Comparison of ENCODE assay signal across 8 cellular contexts in genomic region chr12:57430931-57431566, GRCh38. TPM values are rescaled to one million over a fixed set of nuclear protein-coding genes. Genes with fewer than 3 reads are reported as not detected.
DNase-seq lines count a peak whose midpoint lies in the region; ATAC-seq and TF ChIP-seq lines count a peak whose summit lies in the region.

Gene R3HDM2, minus strand, starts transcription at chr12:57431043. Its CDS starts 120,615 bp downstream, at chr12:57310428.

- H3K27me3 ChIP-seq in hepatocyte (no peaks in the 10 kb centered on the region), aorta (ENCODE audit: control insufficient read depth in 1 of 2, insufficient read depth in 2 of 2, low read length in 1 of 2) (no peaks in the 10 kb centered on the region)

- H3K4me1 ChIP-seq in hepatocyte (ENCODE audit: insufficient read depth) (peaks cover 16% of the 10 kb centered on the region), aorta (ENCODE audit: control insufficient read depth in 1 of 2, insufficient read depth in 2 of 2, low read length in 2 of 2) (no peaks in the 10 kb centered on the region)

- H4K20me1 ChIP-seq in hepatocyte (ENCODE audit: insufficient read depth, poor library complexity, severe bottlenecking) = no peaks in the 10 kb centered on the region

- H3K9me2 ChIP-seq in hepatocyte (replicated peaks; ENCODE audit: insufficient read depth) = no peaks in the 10 kb centered on the region

- H3K27ac ChIP-seq in hepatocyte (peak within 1 kb of the TSS; percentile 97), aorta (ENCODE audit: low read depth in 1 of 2, low read length in 2 of 2) (peak within 1 kb of the TSS; percentile 95 to 98)

- TF ChIP-seq CTCF in hepatocyte (IDR thresholded peaks at IDR 0.05; ENCODE audit: poor library complexity) = no peak

- no peaks in the 10 kb centered on the region for H3K36me3 ChIP-seq in hepatocyte (replicated peaks; ENCODE audit: insufficient read depth, low read depth)
- no peaks in the 10 kb centered on the region for H3K36me3 ChIP-seq in aorta (ENCODE audit: control insufficient read depth in 1 of 2, insufficient read depth in 2 of 2, low read length in 1 of 2)

- ATAC-seq in GM18519 (IDR thresholded peaks at IDR 0.05; ENCODE audit: low FRiP score, unreplicated experiment) (peak; percentile 85), HG03045 (IDR thresholded peaks at IDR 0.05; ENCODE audit: unreplicated experiment) (peak; percentile 94), aorta (ENCODE audit: low FRiP score) (peak; percentile 97)

- H3K4me3 ChIP-seq in hepatocyte = peak within 1 kb of the TSS; percentile 55
- H3K4me3 ChIP-seq in aorta (ENCODE audit: low read length in 2 of 2) = peak within 1 kb of the TSS; percentile 71 to 99

- H3K9me3 ChIP-seq in hepatocyte (ENCODE audit: low read depth) (no peaks in the 10 kb centered on the region), aorta (ENCODE audit: control insufficient read depth, low read length) (no peaks in the 10 kb centered on the region)

- peak; percentile 82 for DNase-seq in NCI-H2081 treated with DMSO at 0.1 percent for 48 hours (lab: John Stamatoyannopoulos, UW)
- peak; percentile 87 for DNase-seq in T1000 (lab: John Stamatoyannopoulos, UW)
- DNase-seq in astrocyte of the hippocampus (ENCODE audit: low read depth, low spot score) = peak; percentile 97
- peak; percentile 98 for DNase-seq in hepatocyte (ENCODE audit: low spot score)
- peak; percentile 78 for DNase-seq in renal cortical epithelial cell (ENCODE audit: low read depth)
- DNase-seq in aorta = peak; percentile 98 to 99

- 5% methylated on average over 28 of the region's 41 CpGs for WGBS in hepatocyte (ENCODE audit: low lambda C conversion rate, missing lambda C conversion rate)
- 1 to 2% methylated on average over 28 to 41 of the region's 41 CpGs for WGBS in aorta, 2 donors

- peaks cover 40% of the 10 kb centered on the region for H3K79me2 ChIP-seq in hepatocyte

- peak within 1 kb of the TSS; percentile 80 for H2AFZ ChIP-seq in hepatocyte

- intact Hi-C loops in aorta (cut with DNase I) = no loop called here

- peak within 1 kb of the TSS; percentile 79 for H3K4me2 ChIP-seq in hepatocyte

RNA-seq across cellular contexts. Expression of gene R3HDM2, which starts in this region (rescaled TPM):
- total RNA-seq in hepatocyte (22.8 and 28.7 TPM in 2 replicates), renal cortical epithelial cell (2.6 and 32.1 TPM in 2 replicates), aorta (10 to 100 TPM; 55.8 to 75.4 TPM)
- polyA plus RNA-seq in hepatocyte (13.4 and 17.1 TPM in 2 replicates), aorta (10 to 100 TPM; 11.3 to 22.7 TPM)

Comparison
In these comparisons a context has a peak if more than half of its experiments do, and no peak if none do; other contexts are left out.
1. Peak in every context shown above with its lines: DNase-seq, ATAC-seq, H3K4me3 ChIP-seq and H3K27ac ChIP-seq.